ENCODE assay signal across 27 cellular contexts in the genomic region with DNA sequence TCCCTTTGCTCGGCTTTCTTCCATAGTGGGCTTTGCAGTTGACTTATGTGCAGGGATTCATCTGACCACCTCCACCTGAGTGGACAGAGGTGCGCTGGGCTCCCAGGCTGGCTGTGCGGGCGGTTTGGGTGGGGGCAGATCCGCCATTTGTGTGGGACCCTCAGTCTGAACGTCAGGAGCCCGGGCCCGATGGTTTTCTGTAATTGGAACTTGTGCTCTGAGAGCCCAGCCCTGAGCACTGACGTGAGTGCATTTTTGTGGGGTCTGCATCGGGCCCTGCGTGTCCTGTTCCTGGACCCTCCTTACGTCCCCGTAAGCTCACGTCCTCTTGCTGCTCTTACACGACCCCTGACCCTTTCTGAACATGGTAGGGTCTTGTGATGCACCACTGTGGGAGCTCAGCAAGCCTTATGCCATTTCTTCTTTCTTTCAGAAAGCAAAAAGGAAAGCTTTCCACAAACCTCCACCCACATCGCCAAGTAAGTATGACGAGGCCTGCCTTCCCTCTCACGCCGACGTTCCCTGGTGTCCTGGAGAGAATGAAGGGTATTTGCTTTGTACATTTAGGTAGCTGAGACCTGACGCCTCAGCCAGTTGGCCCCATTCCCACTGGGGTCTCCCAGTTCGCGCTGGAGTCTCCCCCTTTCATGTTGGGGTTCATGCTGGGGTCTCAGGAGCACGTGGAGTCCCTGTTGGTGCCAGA.
"Had no signal": no experiment of that assay in that cellular context is flagged by ENCODE, and none has a peak within 500 bp of the region (broad histone marks: within the 10 kb centered on the region; RNA-seq: fewer than 3 reads in every experiment).

No MANE protein-coding gene starts in this region.

- H3K4me3 Mint-ChIP-seq: effector memory CD8-positive, alpha-beta T cell; mesothelial cell of epicardium; naive thymus-derived CD4-positive, alpha-beta T cell; nephron; stimulated activated naive CD8-positive, alpha-beta T cell treated with anti-CD3 and anti-CD28 coated beads, Interleukin-15, amount 100 ng/mL, for 72 hours had no signal

- ATAC-seq: effector memory CD8-positive, alpha-beta T cell; foreskin keratinocyte; left colon; stimulated activated naive CD8-positive, alpha-beta T cell treated with anti-CD3 and anti-CD28 coated beads, Interleukin-15, amount 100 ng/mL, for 72 hours had no signal

- H3K9me3 ChIP-seq: gastroesophageal sphincter, heart left ventricle, left ventricle myocardium inferior, neutrophil, pancreas, suprapubic skin, transverse colon, upper lobe of right lung, vagina had no signal

- H3K27ac Mint-ChIP-seq: effector memory CD8-positive, alpha-beta T cell; memory B cell; mesothelial cell of epicardium; naive thymus-derived CD4-positive, alpha-beta T cell; progenitor cell of endocrine pancreas had no signal

- H3K4me3 ChIP-seq: gastroesophageal sphincter, heart left ventricle, hepatocyte, left ventricle myocardium inferior, lung, pancreas, smooth muscle cell, suprapubic skin, transverse colon, upper lobe of right lung, vagina had no signal

- H3K27me3 ChIP-seq: foreskin keratinocyte, gastroesophageal sphincter, heart left ventricle, hepatocyte, neutrophil, pancreas, suprapubic skin, transverse colon, upper lobe of right lung, vagina had no signal

- H2AFZ ChIP-seq: hepatocyte had no signal

- H3K27me3 Mint-ChIP-seq: effector memory CD8-positive, alpha-beta T cell; memory B cell; naive thymus-derived CD4-positive, alpha-beta T cell; progenitor cell of endocrine pancreas; stimulated activated naive CD8-positive, alpha-beta T cell treated with anti-CD3 and anti-CD28 coated beads, Interleukin-15, amount 100 ng/mL, for 72 hours had no signal

- H3K9me3 Mint-ChIP-seq: effector memory CD8-positive, alpha-beta T cell; memory B cell; mesothelial cell of epicardium; nephron; stimulated activated naive CD8-positive, alpha-beta T cell treated with anti-CD3 and anti-CD28 coated beads, Interleukin-15, amount 100 ng/mL, for 72 hours had no signal

- H3K4me2 ChIP-seq: hepatocyte, smooth muscle cell had no signal

- H3K4me1 Mint-ChIP-seq: mesothelial cell of epicardium had no signal

- DNase-seq: cerebellar nuclear complex; cortex of kidney; effector memory CD8-positive, alpha-beta T cell; foreskin keratinocyte; heart left ventricle; left colon; left ventricle myocardium inferior; stimulated activated CD4-positive, alpha-beta T cell treated with anti-CD3 and anti-CD28 coated beads, Interleukin-12 subunit alpha, Interleukin-12 subunit beta, amount 100 ng/mL, for 4 hours; stimulated activated CD4-positive, alpha-beta T cell treated with anti-CD3 and anti-CD28 coated beads, Interleukin-1b, Interleukin-23, amount 100 ng/mL, for 48 hours; stimulated activated CD4-positive, alpha-beta T cell treated with anti-CD3 and anti-CD28 coated beads, Interleukin-4, amount 100 ng/mL, for 1 hour; stimulated activated CD8-positive, alpha-beta memory T cell treated with anti-CD3 and anti-CD28 coated beads, Interleukin-4, amount 100 ng/mL, for 48 hours; stimulated activated naive CD8-positive, alpha-beta T cell treated with anti-CD3 and anti-CD28 coated beads, Interleukin-15, amount 100 ng/mL, for 72 hours; transverse colon; upper lobe of right lung had no signal

- FAIRE-seq: pancreas had no signal

- H3K27ac ChIP-seq: foreskin keratinocyte, gastroesophageal sphincter, heart left ventricle, hepatocyte, left ventricle myocardium inferior, pancreas, suprapubic skin, transverse colon, upper lobe of right lung, vagina had no signal
